Comparison of ENCODE assay signal across 8 cellular contexts in genomic region chr14:99389171-99389826, GRCh38.
DNase-seq lines count a peak whose midpoint lies in the region; ATAC-seq, FAIRE-seq and TF ChIP-seq lines count a peak whose summit lies in the region.

No MANE protein-coding gene starts in this region.

- no peak overlapping the region for H2AK5ac ChIP-seq in H9 (ENCODE audit: insufficient read length, low read length)

- H3K79me2 ChIP-seq in H9 (ENCODE audit: insufficient read depth, low read length) (no peaks in the 10 kb centered on the region), K562 (ENCODE audit: control insufficient read depth, insufficient read depth, low read length) (no peaks in the 10 kb centered on the region)

- no peaks in the 10 kb centered on the region; the same call in 1 of the 2 replicates for H3K27me3 Mint-ChIP-seq in H9 (ENCODE audit: low read depth)
- peaks cover 6% of the 10 kb centered on the region for H3K27me3 Mint-ChIP-seq in T-helper 2 cell treated with Interferon-gamma antibody and Interleukin-4, amounts not matched to agents 5 μg/mL and 100 μg/mL, for 36 hours (ENCODE audit: low read depth)

- DNase-seq in DMS114 treated with DMSO at 0.1 percent for 48 hours (lab: John Stamatoyannopoulos, UW; ENCODE audit: unreplicated experiment) (peak; percentile 7), H9 (peak; percentile 80), RPMI8226 (peak; percentile 31), K562 (ENCODE audit: extremely low read depth in 1 of 4, low spot score in 3 of 4) (peak; percentile 49 to 74 (median 68)), suprapubic skin (ENCODE audit: low spot score in 2 of 2) (no peak), mucosa of gallbladder (ENCODE audit: low spot score) (no peak)
- DNase-seq in T-helper 2 cell treated with Interferon-gamma antibody and Interleukin-4, amounts not matched to agents 5 μg/mL and 100 μg/mL, for 36 hours (ENCODE audit: low spot score) = no peak

- no peak overlapping the region for H3K18ac ChIP-seq in H9 (ENCODE audit: insufficient read length, low read depth, low read length)

- H3K36me3 Mint-ChIP-seq in H9 (ENCODE audit: insufficient read depth in 1 of 3, low read depth in 3 of 3) = peaks cover 2 to 8% (median 3%) of the 10 kb centered on the region in 3 experiments; a peak in 6 of 7 replicates
- H3K36me3 Mint-ChIP-seq in T-helper 2 cell treated with Interferon-gamma antibody and Interleukin-4, amounts not matched to agents 5 μg/mL and 100 μg/mL, for 36 hours (ENCODE audit: low read depth) = peaks cover 2% of the 10 kb centered on the region

- H3K14ac ChIP-seq in H9 (ENCODE audit: insufficient read depth, low read length) = no peak overlapping the region

- H2BK15ac ChIP-seq in H9 (ENCODE audit: low read depth, low read length) = no peak overlapping the region

- H3K4me2 ChIP-seq in H9 (ENCODE audit: insufficient read depth, insufficient read length, low read length) (no peak overlapping the region), K562 (ENCODE audit: insufficient read depth, low read length) (no peak overlapping the region; the same call in 1 of the 2 replicates)

- H3K79me1 ChIP-seq in H9 (ENCODE audit: insufficient read depth, low read depth, low read length, poor library complexity, severe bottlenecking) = no peaks in the 10 kb centered on the region

- H4K20me1 ChIP-seq in H9 (ENCODE audit: control insufficient read depth, insufficient read depth, insufficient read length) (no peaks in the 10 kb centered on the region), K562 (replicated peaks; ENCODE audit: control insufficient read depth, insufficient read depth, low read length) (0 out of 2 replicates have a peak, but pooled peaks cover 6% of the 10 kb centered on the region)

- no peaks in the 10 kb centered on the region for H3K36me3 ChIP-seq in K562 (ENCODE audit: control insufficient read depth, insufficient read depth, low read length)
- H3K36me3 ChIP-seq in liver (ENCODE audit: control insufficient read depth in 4 of 4, insufficient read depth in 3 of 4, low read depth in 1 of 4, low read length in 3 of 4) = no peaks in the 10 kb centered on the region
- H3K36me3 ChIP-seq in suprapubic skin = no peaks in the 10 kb centered on the region

- in situ Hi-C loops in K562 (cut with MboI) = loop anchor here (25.0 kb wide), 1 partner anchor 498 kb away; no protein-coding TSS in a partner anchor

- intact Hi-C loops in K562 (cut with micrococcal nuclease) = loop anchor here (1.0 to 10.0 kb wide), 2 partner anchors 26 to 236 kb away; no protein-coding TSS in a partner anchor

- no peak overlapping the region for H4K91ac ChIP-seq in H9 (ENCODE audit: insufficient read length, low read depth, low read length)

- H3K4me3 Mint-ChIP-seq in H9 = no peak overlapping the region
- H3K4me3 Mint-ChIP-seq in T-helper 2 cell treated with Interferon-gamma antibody and Interleukin-4, amounts not matched to agents 5 μg/mL and 100 μg/mL, for 36 hours = no peak overlapping the region

- no peak overlapping the region for H2BK120ac ChIP-seq in H9 (ENCODE audit: low read depth, low read length, poor library complexity, severe bottlenecking)

- peaks cover 11 to 19% of the 10 kb centered on the region in 2 experiments for H3K4me1 Mint-ChIP-seq in H9
- H3K4me1 Mint-ChIP-seq in T-helper 2 cell treated with Interferon-gamma antibody and Interleukin-4, amounts not matched to agents 5 μg/mL and 100 μg/mL, for 36 hours (ENCODE audit: low read depth) = peaks cover 3% of the 10 kb centered on the region

- no peak overlapping the region for H3K4ac ChIP-seq in H9 (ENCODE audit: low read depth, low read length)

- TF ChIP-seq CTCF in H9 (conservative IDR thresholded peaks at IDR 0.05) = peak; percentile 97
- TF ChIP-seq CTCF in K562 (IDR thresholded peaks at IDR 0.05 in 2 of 3, conservative IDR thresholded peaks at IDR 0.05 in 1 of 3; ENCODE audit: insufficient read depth in 2 of 3, low read depth in 1 of 3, low read length in 3 of 3) = peak; percentile 67 to 82 (median 75)
- TF ChIP-seq CTCF in liver (IDR thresholded peaks at IDR 0.05; ENCODE audit: low read depth, low read length, missing input control) = peak; percentile 59
- peak; percentile 18 to 60 for TF ChIP-seq CTCF in suprapubic skin (IDR thresholded peaks at IDR 0.05)

- H3K4me3 ChIP-seq in K562 (no peak overlapping the region), liver (ENCODE audit: low read depth in 1 of 3, low read length in 3 of 3) (no peak overlapping the region), suprapubic skin (no peak overlapping the region)

- no peak overlapping the region for H2BK12ac ChIP-seq in H9 (ENCODE audit: insufficient read length, low read depth, low read length)

- POLR2A ChIA-PET in K562 (lab: Yijun Ruan, JAX) = interaction anchor here (0.6 to 0.8 kb wide), 3 partner anchors 12 to 217 kb away, joined by 3 read pairs; no protein-coding TSS in a partner anchor

- H3K27ac ChIP-seq in H9 (ENCODE audit: insufficient read length, low read depth, low read length) (no peak overlapping the region), K562 (ENCODE audit: extremely low read depth, low read depth, low read length) (no peak overlapping the region), liver (ENCODE audit: low read depth in 1 of 2, low read length in 2 of 2) (no peak overlapping the region), suprapubic skin (no peak overlapping the region)

- CTCF ChIA-PET in K562 (lab: Yijun Ruan, JAX; ENCODE audit: low intra/inter-chr PET ratio) = interaction anchor here (1.2 kb wide), 1 partner anchor 27 kb away, joined by 7 read pairs; no protein-coding TSS in a partner anchor

- no peak for TF ChIP-seq POLR2A in K562 (conservative IDR thresholded peaks at IDR 0.05)
- TF ChIP-seq POLR2A in suprapubic skin (IDR thresholded peaks at IDR 0.05) = no peak

- no peak overlapping the region for H2BK5ac ChIP-seq in H9 (ENCODE audit: insufficient read length, low read length)

- no CpG with 5 or more reads among the region's 24 CpGs for whole genome bisulfite sequencing in H9 (ENCODE audit: extremely low coverage, insufficient read length, low lambda C conversion rate)
- WGBS in K562 (ENCODE audit: insufficient coverage, low coverage, missing lambda C conversion rate) = 7% methylated on average over 21 of the region's 24 CpGs
- WGBS in liver = 20% methylated on average over 24 of the region's 24 CpGs
- WGBS in suprapubic skin = 22% methylated on average over 21 of the region's 24 CpGs

- H3K4me1 ChIP-seq in H9 (ENCODE audit: insufficient read depth, low read length) (peaks cover 3% of the 10 kb centered on the region; the same call in 1 of the 2 replicates), K562 (replicated peaks in 1 of 2; ENCODE audit: control insufficient read depth in 2 of 2, insufficient read depth in 2 of 2, low read length in 2 of 2) (peaks cover 0 to 6% of the 10 kb centered on the region in 2 experiments; a peak in 1 of 5 replicates), liver (ENCODE audit: control insufficient read depth in 4 of 4, insufficient read depth in 4 of 4, low read length in 3 of 4) (peaks cover 8 to 27% (median 22%) of the 10 kb centered on the region in 4 donors), suprapubic skin (peaks cover 4% of the 10 kb centered on the region)

- no peak overlapping the region for H3K56ac ChIP-seq in H9 (ENCODE audit: insufficient read length, low read depth, low read length)

- TF ChIP-seq RAD21 in K562 (CRISPR knock-in tag; conservative IDR thresholded peaks at IDR 0.05 in 1 of 2, IDR thresholded peaks at IDR 0.05 in 1 of 2) (peak; percentile 18 to 67; a peak in 3 of 4 replicates), liver (IDR thresholded peaks at IDR 0.05) (peak; percentile 62 to 74)

- H3K9ac ChIP-seq in H9 (ENCODE audit: extremely low read depth, insufficient read length, low read length) = no peak overlapping the region
- no peak overlapping the region for H3K9ac ChIP-seq in K562 (ENCODE audit: insufficient read depth in 1 of 2, low read depth in 2 of 2, low read length in 2 of 2)
- H3K9ac ChIP-seq in liver (ENCODE audit: low read depth in 1 of 2, low read length in 2 of 2) = no peak overlapping the region

- H3K9me1 ChIP-seq in K562 (ENCODE audit: control insufficient read depth, insufficient read depth, low read length) = no peaks in the 10 kb centered on the region

- H3K9me3 ChIP-seq in H9 (ENCODE audit: control insufficient read depth, low read depth, low read length) = no peaks in the 10 kb centered on the region
- no peaks in the 10 kb centered on the region for H3K9me3 ChIP-seq in K562 (replicated peaks; ENCODE audit: control insufficient read depth, insufficient read depth, low read depth, low read length)
- no peaks in the 10 kb centered on the region for H3K9me3 ChIP-seq in liver (ENCODE audit: control insufficient read depth in 4 of 4, low read length in 3 of 4)
- no peaks in the 10 kb centered on the region for H3K9me3 ChIP-seq in suprapubic skin

- no peak for TF ChIP-seq EP300 in K562 (IDR thresholded peaks at IDR 0.05; ENCODE audit: low read length)
- no peak for TF ChIP-seq EP300 in suprapubic skin (IDR thresholded peaks at IDR 0.05)

- H3K27me3 ChIP-seq in H9 (ENCODE audit: insufficient read depth, low read length) = no peaks in the 10 kb centered on the region; the same call in 1 of the 2 replicates
- peaks cover 11 to 37% of the 10 kb centered on the region in 2 experiments for H3K27me3 ChIP-seq in K562 (ENCODE audit: control insufficient read depth in 2 of 2, insufficient read depth in 2 of 2, low read length in 2 of 2)
- no peaks in the 10 kb centered on the region for H3K27me3 ChIP-seq in liver (ENCODE audit: control insufficient read depth in 4 of 4, insufficient read depth in 4 of 4, low read length in 3 of 4)
- peaks cover 13% of the 10 kb centered on the region for H3K27me3 ChIP-seq in suprapubic skin

- no peak overlapping the region for H3T11ph ChIP-seq in H9 (ENCODE audit: low read length)

- H2BK20ac ChIP-seq in H9 (ENCODE audit: low read depth, low read length, poor library complexity, severe bottlenecking) = no peak overlapping the region

- FAIRE-seq in K562 (lab: Jason Lieb, UNC) = no peak

- no peaks in the 10 kb centered on the region for H3K23me2 ChIP-seq in H9 (ENCODE audit: insufficient read length, low read depth, low read length, poor library complexity, severe bottlenecking)

- no peak overlapping the region for H3K23ac ChIP-seq in H9 (ENCODE audit: insufficient read length, low read depth, low read length)

- H3K9me3 Mint-ChIP-seq in H9 = peaks cover 0 to 5% of the 10 kb centered on the region in 2 experiments
- H3K9me3 Mint-ChIP-seq in T-helper 2 cell treated with Interferon-gamma antibody and Interleukin-4, amounts not matched to agents 5 μg/mL and 100 μg/mL, for 36 hours = no peaks in the 10 kb centered on the region

- H2AFZ ChIP-seq in H9 (ENCODE audit: low read length) (no peak overlapping the region), K562 (ENCODE audit: low read depth, low read length) (no peak overlapping the region)

- H4K8ac ChIP-seq in H9 (replicated peaks; ENCODE audit: insufficient read length, low read depth, low read length) = no peak overlapping the region

- no TSS peak for BruUV-seq in K562 (replicated peaks; lab: Mats Ljungman, UMichigan)

- ATAC-seq in K562 = peak; percentile 90

- H4K5ac ChIP-seq in H9 (ENCODE audit: insufficient read length, low read depth, low read length) = no peak overlapping the region

- H3K27ac Mint-ChIP-seq in H9 = no peak overlapping the region
- H3K27ac Mint-ChIP-seq in T-helper 2 cell treated with Interferon-gamma antibody and Interleukin-4, amounts not matched to agents 5 μg/mL and 100 μg/mL, for 36 hours = no peak overlapping the region

TF ChIP-seq in liver, 16 proteins besides CTCF, POLR2A, EP300 and RAD21 (continues in another document):
- TF ChIP-seq FOXA2 (IDR thresholded peaks at IDR 0.05) = no peak
- no peak for TF ChIP-seq HNF4G (IDR thresholded peaks at IDR 0.05)

Comparison
In these comparisons a context has a peak if more than half of its experiments do, and no peak if none do; other contexts are left out.
1. DNase-seq: peak in DMS114 treated with DMSO at 0.1 percent for 48 hours (single experiment), H9 (single experiment), RPMI8226 (single experiment) and K562 (4 of 4); none in suprapubic skin (0 of 2), T-helper 2 cell treated with Interferon-gamma antibody and Interleukin-4, amounts not matched to agents 5 μg/mL and 100 μg/mL, for 36 hours (single experiment) and mucosa of gallbladder (single experiment).
2. CTCF ChIP-seq: peak in every context shown above with its lines; median percentile 97 in H9; 75 in K562; 59 in liver; 39 in suprapubic skin.